In the genomic region with DNA sequence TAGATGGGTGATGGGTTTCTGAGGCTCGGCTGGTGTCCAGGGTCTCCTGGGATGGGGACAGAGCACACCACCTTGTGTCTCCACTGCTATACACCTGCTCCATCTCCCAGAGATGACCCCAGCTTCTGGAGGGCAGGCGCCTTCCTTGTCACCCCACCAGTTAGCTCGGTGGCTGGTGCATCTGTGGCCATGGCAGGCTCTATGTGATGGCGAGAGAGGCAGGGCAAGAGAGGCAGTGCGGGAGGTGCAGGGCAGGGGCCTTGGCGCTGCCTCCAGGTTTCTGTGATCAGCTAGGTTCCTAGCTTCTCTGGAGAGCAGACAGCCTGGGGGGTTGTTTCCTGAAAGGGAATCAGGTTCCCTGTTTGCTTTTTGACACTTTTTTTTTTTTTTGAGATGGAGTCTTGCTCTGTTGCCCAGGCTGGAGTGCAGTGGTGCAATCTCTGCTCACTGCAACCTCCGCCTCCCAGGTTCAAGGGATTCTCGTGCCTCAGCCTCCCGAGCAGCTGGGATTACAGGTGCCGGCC, we compare ENCODE assay signal across 25 cellular contexts.
"Had no signal": no experiment of that assay in that cellular context is flagged by ENCODE, and none has a peak within 500 bp of the region (broad histone marks: within the 10 kb centered on the region; RNA-seq: fewer than 3 reads in every experiment).

No MANE protein-coding gene starts in this region.

- H3K36me3 Mint-ChIP-seq: naive thymus-derived CD4-positive, alpha-beta T cell; natural killer cell; stimulated activated memory B cell treated with anti-CD40 and anti-IgM and Interleukin-4, amounts not matched to agents 10 μg/mL and 1 μg/mL and 100 μg/mL, for 72 hours had no signal

- H3K27ac ChIP-seq: neural progenitor cell, neutrophil, pancreas, psoas muscle, right lobe of liver, sigmoid colon, stomach, thoracic aorta, thyroid gland, tibial nerve, upper lobe of left lung, vagina had no signal

- ATAC-seq: naive thymus-derived CD4-positive, alpha-beta T cell; natural killer cell; pancreas; psoas muscle; right lobe of liver; stimulated activated memory B cell treated with anti-CD40 and anti-IgM and Interleukin-4, amounts not matched to agents 10 μg/mL and 1 μg/mL and 100 μg/mL, for 72 hours had no signal

- DNase-seq: naive thymus-derived CD4-positive, alpha-beta T cell; natural killer cell; nucleus accumbens; pancreas; psoas muscle; right lobe of liver; sigmoid colon; small intestine; stimulated activated CD4-positive, alpha-beta T cell treated with anti-CD3 and anti-CD28 coated beads, Interleukin-15, amount 100 ng/mL, for 24 hours; stimulated activated CD4-positive, alpha-beta T cell treated with anti-CD3 and anti-CD28 coated beads, Interleukin-2, amount 100 ng/mL, for 24 hours; stimulated activated CD4-positive, alpha-beta T cell treated with anti-CD3 and anti-CD28 coated beads, Interleukin-2, amount 100 ng/mL, for 48 hours; stimulated activated CD4-positive, alpha-beta T cell treated with anti-CD3 and anti-CD28 coated beads, Interleukin-4, amount 100 ng/mL, for 24 hours; stimulated activated naive CD4-positive, alpha-beta T cell treated with Interleukin-2 at 50 U/mL for 16 hours; stomach; thyroid gland; trophoblast cell; upper lobe of left lung had no signal

- H3K9me3 ChIP-seq: neutrophil, pancreas, psoas muscle, right lobe of liver, sigmoid colon, stomach, thoracic aorta, thyroid gland, tibial nerve, upper lobe of left lung, vagina had no signal

- H3K4me1 Mint-ChIP-seq: naive thymus-derived CD4-positive, alpha-beta T cell; natural killer cell; stimulated activated memory B cell treated with anti-CD40 and anti-IgM and Interleukin-4, amounts not matched to agents 10 μg/mL and 1 μg/mL and 100 μg/mL, for 72 hours had no signal

- H3K27me3 Mint-ChIP-seq: stimulated activated memory B cell treated with anti-CD40 and anti-IgM and Interleukin-4, amounts not matched to agents 10 μg/mL and 1 μg/mL and 100 μg/mL, for 72 hours; stimulated activated naive CD8-positive, alpha-beta T cell treated with anti-CD3 and anti-CD28 coated beads, Interleukin-15, Interleukin-2, amounts not matched to agents 100 ng/mL and 50 ng/mL, for 24 hours had no signal

- H2AFZ ChIP-seq: neural progenitor cell had no signal

- H3K4me2 ChIP-seq: neural progenitor cell had no signal

- H3K4me3 Mint-ChIP-seq: naive thymus-derived CD4-positive, alpha-beta T cell; natural killer cell; nephron; neural progenitor cell; stimulated activated memory B cell treated with anti-CD40 and anti-IgM and Interleukin-4, amounts not matched to agents 10 μg/mL and 1 μg/mL and 100 μg/mL, for 72 hours; stimulated activated naive CD8-positive, alpha-beta T cell treated with anti-CD3 and anti-CD28 coated beads, Interleukin-15, Interleukin-2, amounts not matched to agents 100 ng/mL and 50 ng/mL, for 24 hours had no signal

- H3K27me3 ChIP-seq: neural progenitor cell, neutrophil, pancreas, right lobe of liver, sigmoid colon, thyroid gland, tibial nerve, upper lobe of left lung, vagina had no signal

- H3K9ac ChIP-seq: neural progenitor cell had no signal

- H3K4me3 ChIP-seq: neural progenitor cell, pancreas, psoas muscle, right lobe of liver, sigmoid colon, stomach, thoracic aorta, thyroid gland, tibial nerve, upper lobe of left lung, vagina had no signal

- H3K36me3 ChIP-seq: neural progenitor cell, neutrophil, pancreas, right lobe of liver, sigmoid colon, stomach, thoracic aorta, thyroid gland, tibial nerve, upper lobe of left lung, vagina had no signal

- H3K4me1 ChIP-seq: pancreas, psoas muscle, right lobe of liver, sigmoid colon, stomach, thyroid gland, upper lobe of left lung, vagina had no signal

- H3K9me3 Mint-ChIP-seq: natural killer cell; nephron; neural progenitor cell; stimulated activated memory B cell treated with anti-CD40 and anti-IgM and Interleukin-4, amounts not matched to agents 10 μg/mL and 1 μg/mL and 100 μg/mL, for 72 hours had no signal

- H3K27ac Mint-ChIP-seq: naive thymus-derived CD4-positive, alpha-beta T cell; natural killer cell; nephron; neural progenitor cell; stimulated activated memory B cell treated with anti-CD40 and anti-IgM and Interleukin-4, amounts not matched to agents 10 μg/mL and 1 μg/mL and 100 μg/mL, for 72 hours; stimulated activated naive CD8-positive, alpha-beta T cell treated with anti-CD3 and anti-CD28 coated beads, Interleukin-15, Interleukin-2, amounts not matched to agents 100 ng/mL and 50 ng/mL, for 24 hours had no signal
